ENCODE assay signal across 13 cellular contexts in the genomic region with DNA sequence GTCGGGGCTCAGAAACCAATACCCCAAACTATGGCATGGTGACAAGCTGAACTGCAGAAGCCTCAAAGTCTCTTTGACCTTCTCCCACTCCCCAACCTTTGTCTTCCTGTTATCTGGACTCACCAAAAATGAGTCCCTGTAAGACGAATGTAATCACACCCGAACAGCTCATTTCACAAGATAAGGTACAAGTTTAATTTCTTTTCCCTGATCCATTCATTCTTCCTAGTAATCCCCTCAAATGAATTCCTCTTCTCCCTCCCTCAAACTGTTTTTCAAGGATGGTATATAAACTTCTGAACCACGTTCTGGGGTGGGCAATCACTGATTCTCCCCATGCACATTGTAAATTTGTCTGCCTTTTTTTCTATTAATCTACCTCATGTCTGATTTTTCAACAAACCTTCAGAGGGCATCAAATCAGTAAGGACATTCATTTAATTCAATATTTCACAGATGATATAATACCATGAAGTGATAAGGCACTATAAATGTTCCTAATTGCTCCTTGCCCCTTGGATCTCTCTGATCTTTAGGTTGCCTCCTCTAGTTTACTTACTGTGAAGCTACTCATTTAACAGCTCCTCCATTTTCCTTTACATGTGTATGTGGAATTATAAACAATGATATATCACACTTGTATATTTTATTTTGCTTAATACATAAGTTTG.
DNase-seq lines count a peak whose midpoint lies in the region; ATAC-seq, FAIRE-seq and TF ChIP-seq lines count a peak whose summit lies in the region.
"Had no signal": no experiment of that assay in that cellular context is flagged by ENCODE, and none has a peak within 500 bp of the region (broad histone marks: within the 10 kb centered on the region; RNA-seq: fewer than 3 reads in every experiment).

No MANE protein-coding gene starts in this region.

- FAIRE-seq in K562 (lab: Jason Lieb, UNC) = peak; percentile 52

- H3K27ac ChIP-seq in OCI-LY1 (ENCODE audit: low read depth, low read length, poor library complexity, severe bottlenecking) = peak overlapping the region; percentile 100
- H3K27ac ChIP-seq in K562 (ENCODE audit: extremely low read depth, low read depth, low read length) = peak overlapping the region; percentile 88
- H3K27ac ChIP-seq in suprapubic skin = no peak overlapping the region

- no peak overlapping the region for H3K4me3 Mint-ChIP-seq in activated naive CD4-positive, alpha-beta T cell treated with anti-CD3 and anti-CD28 coated beads for 36 hours
- peak overlapping the region; percentile 14 for H3K4me3 Mint-ChIP-seq in stimulated activated effector memory CD8-positive, alpha-beta T cell treated with anti-CD3 and anti-CD28 coated beads, Interleukin-12 subunit alpha, Interleukin-12 subunit beta, amount 100 ng/mL, for 72 hours

- no peaks in the 10 kb centered on the region for H3K79me2 ChIP-seq in OCI-LY1 (ENCODE audit: insufficient read depth, low read length)
- H3K79me2 ChIP-seq in K562 (ENCODE audit: control insufficient read depth, insufficient read depth, low read length) = peaks cover 91% of the 10 kb centered on the region

- H3K9ac ChIP-seq in OCI-LY1 (ENCODE audit: low read length) (peak overlapping the region; percentile 100), K562 (ENCODE audit: insufficient read depth in 1 of 2, low read depth in 2 of 2, low read length in 2 of 2) (peak overlapping the region; percentile 3 to 98; a peak in 3 of 4 replicates)

- peaks cover 7% of the 10 kb centered on the region for H3K27me3 Mint-ChIP-seq in activated naive CD4-positive, alpha-beta T cell treated with anti-CD3 and anti-CD28 coated beads for 36 hours (ENCODE audit: low read depth)

- TF ChIP-seq EP300 in K562 (IDR thresholded peaks at IDR 0.05; ENCODE audit: low read length) (peak; percentile 86; the same call in 1 of the 2 replicates), suprapubic skin (IDR thresholded peaks at IDR 0.05) (no peak)

- ATAC-seq in K562 = peak; percentile 7; the same call in 2 of the 3 replicates
- ATAC-seq in stimulated activated effector memory CD8-positive, alpha-beta T cell treated with anti-CD3 and anti-CD28 coated beads, Interleukin-12 subunit alpha, Interleukin-12 subunit beta, amount 100 ng/mL, for 72 hours = no peak
- ATAC-seq in HG03571 (IDR thresholded peaks at IDR 0.05; ENCODE audit: unreplicated experiment) = no peak
- ATAC-seq: esophagus mucosa had no signal

- H3K36me3 Mint-ChIP-seq in activated naive CD4-positive, alpha-beta T cell treated with anti-CD3 and anti-CD28 coated beads for 36 hours (ENCODE audit: low read depth) = no peaks in the 10 kb centered on the region
- H3K36me3 Mint-ChIP-seq in stimulated activated effector memory CD8-positive, alpha-beta T cell treated with anti-CD3 and anti-CD28 coated beads, Interleukin-12 subunit alpha, Interleukin-12 subunit beta, amount 100 ng/mL, for 72 hours = peaks cover 16% of the 10 kb centered on the region

- no peak for TF ChIP-seq RAD21 in K562 (CRISPR knock-in tag; conservative IDR thresholded peaks at IDR 0.05 in 1 of 2, IDR thresholded peaks at IDR 0.05 in 1 of 2)

- H3K4me2 ChIP-seq in OCI-LY1 (ENCODE audit: low read length) = peak overlapping the region; percentile 81
- peak overlapping the region; percentile 73 for H3K4me2 ChIP-seq in K562 (ENCODE audit: insufficient read depth, low read length)

- peak; percentile 43 for TF ChIP-seq POLR2A in K562 (conservative IDR thresholded peaks at IDR 0.05)
- no peak for TF ChIP-seq POLR2A in suprapubic skin (IDR thresholded peaks at IDR 0.05)

- POLR2A ChIA-PET in K562 (lab: Yijun Ruan, JAX) = interaction anchor here (0.5 to 11.9 kb wide), 18 partner anchors 10 to 895 kb away, joined by 3 to 826 read pairs (median 12); a partner anchor contains a TSS

- H3K9me2 ChIP-seq in OCI-LY1 (ENCODE audit: low read depth, low read length) = no peaks in the 10 kb centered on the region

- H3F3A ChIP-seq in OCI-LY1 (ENCODE audit: insufficient read depth, low read length) = peaks cover 4% of the 10 kb centered on the region

- BruUV-seq in K562 (replicated peaks; lab: Mats Ljungman, UMichigan) = no TSS peak

- whole genome bisulfite sequencing in K562 (ENCODE audit: insufficient coverage, low coverage, missing lambda C conversion rate) = 0% methylated on average over 4 of the region's 4 CpGs
- WGBS in suprapubic skin = 88% methylated on average over 4 of the region's 4 CpGs

- H3K4me3 ChIP-seq in OCI-LY1 (ENCODE audit: low read depth, low read length, poor library complexity, severe bottlenecking) (peak overlapping the region; percentile 25), K562 (peak overlapping the region; percentile 56), suprapubic skin (no peak overlapping the region)

- H3K27ac Mint-ChIP-seq in activated naive CD4-positive, alpha-beta T cell treated with anti-CD3 and anti-CD28 coated beads for 36 hours = peak overlapping the region; percentile 82
- peak overlapping the region; percentile 76 for H3K27ac Mint-ChIP-seq in stimulated activated effector memory CD8-positive, alpha-beta T cell treated with anti-CD3 and anti-CD28 coated beads, Interleukin-12 subunit alpha, Interleukin-12 subunit beta, amount 100 ng/mL, for 72 hours

- no peaks in the 10 kb centered on the region for H4K20me1 ChIP-seq in OCI-LY1 (ENCODE audit: insufficient read depth, low read length)
- H4K20me1 ChIP-seq in K562 (replicated peaks; ENCODE audit: control insufficient read depth, insufficient read depth, low read length) = peaks cover 26% of the 10 kb centered on the region; the same call in 1 of the 2 replicates

- DNase-seq in activated naive CD4-positive, alpha-beta T cell treated with anti-CD3 and anti-CD28 coated beads for 36 hours = no peak
- no peak for DNase-seq in activated naive CD4-positive, alpha-beta T cell (lab: John Stamatoyannopoulos, UW)
- DNase-seq in K562 (ENCODE audit: extremely low read depth in 1 of 4, low spot score in 3 of 4) = peak; percentile 40 to 90 (median 52)
- no peak for DNase-seq in stimulated activated effector memory CD8-positive, alpha-beta T cell treated with anti-CD3 and anti-CD28 coated beads, Interleukin-12 subunit alpha, Interleukin-12 subunit beta, amount 100 ng/mL, for 72 hours (ENCODE audit: low spot score in 2 of 2)
- DNase-seq in NCI-H187 (lab: John Stamatoyannopoulos, UW) = no peak
- DNase-seq in suprapubic skin (ENCODE audit: low spot score in 2 of 2) = no peak
- DNase-seq: NCI-H2107, nucleus accumbens, SHP77 treated with DMSO at 0.1 percent for 48 hours, trophoblast cell had no signal

- CTCF ChIA-PET in activated naive CD4-positive, alpha-beta T cell treated with anti-CD3 and anti-CD28 coated beads for 36 hours (lab: Charles Lee) = interaction anchor here (0.7 to 1.4 kb wide), 3 partner anchors 22 to 39 kb away, joined by 3 to 7 read pairs (median 4); no protein-coding TSS in a partner anchor
- CTCF ChIA-PET in K562 (lab: Yijun Ruan, JAX; ENCODE audit: low intra/inter-chr PET ratio) = no interaction called here

- H3K4me1 Mint-ChIP-seq in activated naive CD4-positive, alpha-beta T cell treated with anti-CD3 and anti-CD28 coated beads for 36 hours (ENCODE audit: low read depth) = peaks cover 35% of the 10 kb centered on the region
- H3K4me1 Mint-ChIP-seq in stimulated activated effector memory CD8-positive, alpha-beta T cell treated with anti-CD3 and anti-CD28 coated beads, Interleukin-12 subunit alpha, Interleukin-12 subunit beta, amount 100 ng/mL, for 72 hours = peaks cover 24% of the 10 kb centered on the region

- no peaks in the 10 kb centered on the region for H3K36me3 ChIP-seq in OCI-LY1 (ENCODE audit: insufficient read depth, low read length)
- H3K36me3 ChIP-seq in K562 (ENCODE audit: control insufficient read depth, insufficient read depth, low read length) = peaks cover 33% of the 10 kb centered on the region
- H3K36me3 ChIP-seq in suprapubic skin = no peaks in the 10 kb centered on the region

- TF ChIP-seq CTCF in OCI-LY1 (IDR thresholded peaks at IDR 0.05; ENCODE audit: low read length) (no peak), K562 (IDR thresholded peaks at IDR 0.05 in 2 of 3, conservative IDR thresholded peaks at IDR 0.05 in 1 of 3; ENCODE audit: insufficient read depth in 2 of 3, low read depth in 1 of 3, low read length in 3 of 3) (no peak), suprapubic skin (IDR thresholded peaks at IDR 0.05) (no peak)

- intact Hi-C loops in activated naive CD4-positive, alpha-beta T cell treated with anti-CD3 and anti-CD28 coated beads for 36 hours (cut with micrococcal nuclease) = loop anchor here (10.0 kb wide), 3 partner anchors 1030 to 1810 kb away; a partner anchor contains a TSS
- intact Hi-C loops in K562 (cut with micrococcal nuclease) = loop anchor here (5.0 to 10.0 kb wide), 6 partner anchors 380 to 1803 kb away; a partner anchor contains a TSS

- in situ Hi-C loops in K562 (cut with MboI) = loop anchor here (5.0 to 10.0 kb wide), 3 partner anchors 57 to 1808 kb away; a partner anchor contains a TSS

- no peaks in the 10 kb centered on the region for H3K9me3 ChIP-seq in OCI-LY1 (ENCODE audit: low read length)
- no peaks in the 10 kb centered on the region for H3K9me3 ChIP-seq in K562 (replicated peaks; ENCODE audit: control insufficient read depth, insufficient read depth, low read depth, low read length)
- no peaks in the 10 kb centered on the region for H3K9me3 ChIP-seq in suprapubic skin

- no peaks in the 10 kb centered on the region for H3K9me3 Mint-ChIP-seq in activated naive CD4-positive, alpha-beta T cell treated with anti-CD3 and anti-CD28 coated beads for 36 hours
- H3K9me3 Mint-ChIP-seq in stimulated activated effector memory CD8-positive, alpha-beta T cell treated with anti-CD3 and anti-CD28 coated beads, Interleukin-12 subunit alpha, Interleukin-12 subunit beta, amount 100 ng/mL, for 72 hours = no peaks in the 10 kb centered on the region

- H3K27me3 ChIP-seq in OCI-LY1 (ENCODE audit: insufficient read depth, low read length) (no peaks in the 10 kb centered on the region), K562 (ENCODE audit: control insufficient read depth in 2 of 2, insufficient read depth in 2 of 2, low read length in 2 of 2) (no peaks in the 10 kb centered on the region; a peak in 1 of 5 replicates), suprapubic skin (no peaks in the 10 kb centered on the region)

- H3K9me1 ChIP-seq in K562 (ENCODE audit: control insufficient read depth, insufficient read depth, low read length) = no peaks in the 10 kb centered on the region

- H3K4me1 ChIP-seq in OCI-LY1 (ENCODE audit: insufficient read depth, low read length, severe bottlenecking) (peaks cover 55% of the 10 kb centered on the region), K562 (replicated peaks in 1 of 2; ENCODE audit: control insufficient read depth in 2 of 2, insufficient read depth in 2 of 2, low read length in 2 of 2) (peaks cover 7 to 13% of the 10 kb centered on the region in 2 experiments; a peak in 4 of 5 replicates), suprapubic skin (peaks cover 44% of the 10 kb centered on the region)

- no peak overlapping the region for H2AFZ ChIP-seq in OCI-LY1 (ENCODE audit: low read length)
- H2AFZ ChIP-seq in K562 (ENCODE audit: low read depth, low read length) = no peak overlapping the region

TF ChIP-seq in K562, 482 proteins besides CTCF, POLR2A, EP300 and RAD21 (continues in another document):
- TF ChIP-seq CREM (IDR thresholded peaks at IDR 0.05; ENCODE audit: low read depth) = peak; percentile 50; the same call in 1 of the 2 replicates

Comparison
In these comparisons a context has a peak if more than half of its experiments do, and no peak if none do; other contexts are left out.
1. DNase-seq: peak in K562 (4 of 4); none in activated naive CD4-positive, alpha-beta T cell treated with anti-CD3 and anti-CD28 coated beads for 36 hours (single experiment), activated naive CD4-positive, alpha-beta T cell (0 of 4), stimulated activated effector memory CD8-positive, alpha-beta T cell treated with anti-CD3 and anti-CD28 coated beads, Interleukin-12 subunit alpha, Interleukin-12 subunit beta, amount 100 ng/mL, for 72 hours (0 of 2), NCI-H187 (0 of 2) and suprapubic skin (0 of 2).